ENCODE assay signal across 8 cellular contexts in genomic region chr12:67449591-67450052, GRCh38.
DNase-seq lines count a peak whose midpoint lies in the region; ATAC-seq and TF ChIP-seq lines count a peak whose summit lies in the region.

No MANE protein-coding gene starts in this region.

- peak overlapping the region in 1 of 2 donors; percentile 13 for H3K4me3 ChIP-seq in CD4-positive, alpha-beta memory T cell (ENCODE audit: low read length in 2 of 2)
- H3K4me3 ChIP-seq in dorsolateral prefrontal cortex = no peak overlapping the region

- no peaks in the 10 kb centered on the region for H3K9me3 Mint-ChIP-seq in CD4-positive, alpha-beta memory T cell
- peaks cover 9% of the 10 kb centered on the region for H3K9me3 Mint-ChIP-seq in activated CD8-positive, alpha-beta T cell treated with anti-CD3 and anti-CD28 coated beads, Interleukin-2, amount 10 ng/mL, durations not matched to agents 7 days and 5 days (ENCODE audit: insufficient read depth)

- no peak overlapping the region for H3K27ac ChIP-seq in CD4-positive, alpha-beta memory T cell (ENCODE audit: low read depth, low read length)
- no peak overlapping the region for H3K27ac ChIP-seq in dorsolateral prefrontal cortex

- peaks cover 40% of the 10 kb centered on the region for H3K4me1 ChIP-seq in CD4-positive, alpha-beta memory T cell (ENCODE audit: insufficient read depth, low read length)

- CTCF ChIA-PET in CD4-positive, alpha-beta memory T cell (lab: Charles Lee; ENCODE audit: partially characterized antibody) = interaction anchor here (4.6 kb wide), 1 partner anchor 8 kb away, joined by 23 read pairs; no protein-coding TSS in a partner anchor
- CTCF ChIA-PET in activated CD8-positive, alpha-beta T cell treated with anti-CD3 and anti-CD28 coated beads, Interleukin-2, amount 10 ng/mL, durations not matched to agents 7 days and 5 days (lab: Charles Lee) = no interaction called here

- peaks cover 48 to 53% (median 51%) of the 10 kb centered on the region in 4 donors for H3K4me1 Mint-ChIP-seq in CD4-positive, alpha-beta memory T cell
- H3K4me1 Mint-ChIP-seq in activated CD8-positive, alpha-beta T cell treated with anti-CD3 and anti-CD28 coated beads, Interleukin-2, amount 10 ng/mL, durations not matched to agents 7 days and 5 days (ENCODE audit: low read depth) = peaks cover 33% of the 10 kb centered on the region

- H3K36me3 ChIP-seq in CD4-positive, alpha-beta memory T cell (ENCODE audit: insufficient read depth, low read length) = no peaks in the 10 kb centered on the region

- peak overlapping the region; percentile 4 to 89 (median 84) for H3K27ac Mint-ChIP-seq in CD4-positive, alpha-beta memory T cell
- peak overlapping the region; percentile 72 for H3K27ac Mint-ChIP-seq in activated CD8-positive, alpha-beta T cell treated with anti-CD3 and anti-CD28 coated beads, Interleukin-2, amount 10 ng/mL, durations not matched to agents 7 days and 5 days

- no peak for TF ChIP-seq CTCF in dorsolateral prefrontal cortex (IDR thresholded peaks at IDR 0.05 in 54 of 56, conservative IDR thresholded peaks at IDR 0.05 in 2 of 56; ENCODE audit: low read depth in 1 of 56, partially characterized antibody in 56 of 56)

- no peaks in the 10 kb centered on the region for H3K27me3 ChIP-seq in CD4-positive, alpha-beta memory T cell (ENCODE audit: insufficient read depth, low read length)
- no peaks in the 10 kb centered on the region for H3K27me3 ChIP-seq in dorsolateral prefrontal cortex

- POLR2A ChIA-PET in CD4-positive, alpha-beta memory T cell (lab: Charles Lee; ENCODE audit: partially characterized antibody) = interaction anchor here (1.5 to 7.2 kb wide), 5 partner anchors 9 to 200 kb away, joined by 4 to 40 read pairs (median 5); partner anchors contain the start of gene DYRK2
- POLR2A ChIA-PET in activated CD8-positive, alpha-beta T cell treated with anti-CD3 and anti-CD28 coated beads, Interleukin-2, amount 10 ng/mL, durations not matched to agents 7 days and 5 days (lab: Charles Lee) = no interaction called here

- peaks cover 0 to 1% of the 10 kb centered on the region in 2 donors for H3K27me3 Mint-ChIP-seq in CD4-positive, alpha-beta memory T cell
- H3K27me3 Mint-ChIP-seq in activated CD8-positive, alpha-beta T cell treated with anti-CD3 and anti-CD28 coated beads, Interleukin-2, amount 10 ng/mL, durations not matched to agents 7 days and 5 days (ENCODE audit: low read depth) = peaks cover 2% of the 10 kb centered on the region

- no peaks in the 10 kb centered on the region for H3K9me3 ChIP-seq in CD4-positive, alpha-beta memory T cell (ENCODE audit: control insufficient read depth in 1 of 2, low read length in 2 of 2)

- peak in 2 of 5 donors; percentile 13 to 18 for DNase-seq in CD4-positive, alpha-beta memory T cell
- peak; percentile 33 for DNase-seq in activated CD8-positive, alpha-beta T cell treated with anti-CD3 and anti-CD28 coated beads, Interleukin-2, amount 10 ng/mL, durations not matched to agents 7 days and 5 days
- DNase-seq in NCI-H128 (lab: John Stamatoyannopoulos, UW; ENCODE audit: unreplicated experiment) = no peak
- no peak for DNase-seq in dorsolateral prefrontal cortex
- DNase-seq in foreskin melanocyte = no peak
- no peak for DNase-seq in NCI-H1694 (lab: John Stamatoyannopoulos, UW)

- H3K4me3 Mint-ChIP-seq in CD4-positive, alpha-beta memory T cell = peak overlapping the region in 7 of 8 donors; percentile 59 to 76 (median 66)
- no peak overlapping the region for H3K4me3 Mint-ChIP-seq in activated CD8-positive, alpha-beta T cell treated with anti-CD3 and anti-CD28 coated beads, Interleukin-2, amount 10 ng/mL, durations not matched to agents 7 days and 5 days

- ATAC-seq in GM19372 (IDR thresholded peaks at IDR 0.05; ENCODE audit: low read depth, unreplicated experiment) (peak; percentile 57), HG03066 (IDR thresholded peaks at IDR 0.05; ENCODE audit: low read depth, unreplicated experiment) (peak; percentile 74)
- ATAC-seq in activated CD8-positive, alpha-beta T cell treated with anti-CD3 and anti-CD28 coated beads, Interleukin-2, amount 10 ng/mL, durations not matched to agents 7 days and 5 days = peak; percentile 67

- intact Hi-C loops in CD4-positive, alpha-beta memory T cell (cut with micrococcal nuclease) = loop anchor here (2.0 kb wide), 2 partner anchors 33 to 201 kb away; no protein-coding TSS in a partner anchor
- intact Hi-C loops in dorsolateral prefrontal cortex (cut with DNase I) = loop anchor here (5.0 to 10.0 kb wide), 3 partner anchors 48 to 205 kb away; partner anchors contain the start of gene DYRK2 (in 1 of the 2)

- H3K36me3 Mint-ChIP-seq in CD4-positive, alpha-beta memory T cell = no peaks in the 10 kb centered on the region
- peaks cover 10% of the 10 kb centered on the region for H3K36me3 Mint-ChIP-seq in activated CD8-positive, alpha-beta T cell treated with anti-CD3 and anti-CD28 coated beads, Interleukin-2, amount 10 ng/mL, durations not matched to agents 7 days and 5 days (ENCODE audit: low read depth)
